ENCODE assay signal across 8 cellular contexts in the genomic region with DNA sequence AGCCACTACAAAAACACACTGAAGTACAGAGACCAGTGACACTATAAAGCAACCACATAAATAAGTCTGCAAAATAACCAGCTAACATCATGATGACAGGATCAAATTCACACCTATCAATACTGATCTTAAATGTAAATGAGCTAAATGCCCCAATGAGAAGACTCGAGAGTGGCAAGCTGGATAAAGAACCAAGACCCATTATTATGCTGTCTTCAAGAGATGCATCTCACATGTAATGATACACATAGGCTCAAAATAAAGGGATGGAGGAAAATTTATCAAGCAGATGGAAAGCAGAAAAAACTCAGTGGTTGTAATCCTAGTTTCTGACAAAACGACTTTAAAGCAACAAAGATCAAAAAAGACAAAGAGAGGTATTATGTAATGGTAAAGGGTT.
"Had no signal": no experiment of that assay in that cellular context is flagged by ENCODE, and none has a peak within 500 bp of the region (broad histone marks: within the 10 kb centered on the region; RNA-seq: fewer than 3 reads in every experiment).

No MANE protein-coding gene starts in this region.

- H3K4me3 ChIP-seq: GM23248, GM23338, HAP-1 had no signal

- H3K4me1 ChIP-seq: HAP-1 had no signal

- H2AFZ ChIP-seq: GM23248, GM23338 had no signal

- H3K4me2 ChIP-seq: GM23338 had no signal

- H3K9me3 ChIP-seq: HAP-1 had no signal

- DNase-seq: GM23248, GOT3, H7, H9, HCEC 1CT, HFFc6 had no signal

- H3K27ac ChIP-seq: GM23248 had no signal

- H3K36me3 ChIP-seq: HAP-1 had no signal
